ENCODE assay signal across 8 cellular contexts in genomic region chr7:105521731-105522458, GRCh38. TPM values are rescaled to one million over a fixed set of nuclear protein-coding genes. Genes with fewer than 3 reads are reported as not detected.
A peak's percentile ranks its signal among the peaks of the same experiment; 100 is the strongest.
DNase-seq lines count a peak whose midpoint lies in the region; FAIRE-seq and TF ChIP-seq lines count a peak whose summit lies in the region.

Gene PUS7 (minus strand): TSS chr7:105522271. CDS start chr7:105508512, 13,759 bp downstream.

- H3K36me3 Mint-ChIP-seq in H9 (ENCODE audit: insufficient read depth in 1 of 3, low read depth in 3 of 3): peaks cover 14 to 21% (median 21%) of the 10 kb centered on the region in 3 experiments; a peak in 6 of 7 replicates

- no peak within 1 kb of the TSS for H2BK12ac ChIP-seq in H9 (ENCODE audit: insufficient read length, low read depth, low read length)

- H3K56ac ChIP-seq in H9 (ENCODE audit: insufficient read length, low read depth, low read length): no peak within 1 kb of the TSS

- H3K4me3 ChIP-seq in MG63: peak within 1 kb of the TSS; percentile 76
- peak within 1 kb of the TSS; percentile 88 for H3K4me3 ChIP-seq in SJCRH30

- H3K9me3 Mint-ChIP-seq in H9: peaks cover 5% of the 10 kb centered on the region in 2 experiments; a peak in 2 of 5 replicates

- H2BK20ac ChIP-seq in H9 (ENCODE audit: low read depth, low read length, poor library complexity, severe bottlenecking): no peak within 1 kb of the TSS

- H3K23ac ChIP-seq in H9 (ENCODE audit: insufficient read length, low read depth, low read length): no peak within 1 kb of the TSS

- H3K27me3 Mint-ChIP-seq in H9 (ENCODE audit: low read depth): peaks cover 7% of the 10 kb centered on the region

- DNase-seq in G401 (ENCODE audit: low spot score): peak; percentile 91
- peak; percentile 93 for DNase-seq in H9
- DNase-seq in MG63: peak; percentile 88
- peak; percentile 90 to 93 for DNase-seq in SJCRH30
- DNase-seq in activated naive CD4-positive, alpha-beta T cell treated with Interleukin-2 at 50 U/mL for 16 hours: peak; percentile 83
- peak; percentile 93 to 95 for DNase-seq in frontal cortex (ENCODE audit: low spot score in 2 of 2)
- peak; percentile 31 for DNase-seq in non-pigmented ciliary epithelial cell (ENCODE audit: low read depth)
- DNase-seq in superior temporal gyrus (ENCODE audit: extremely low spot score): peak; percentile 85

- H3K27ac Mint-ChIP-seq in H9: peak within 1 kb of the TSS; percentile 95 to 99 (median 97)

- H4K20me1 ChIP-seq in H9 (ENCODE audit: control insufficient read depth, insufficient read depth, insufficient read length): no peaks in the 10 kb centered on the region

- in situ Hi-C loops in G401 (cut with HindIII; ENCODE audit: low sequenced_read_pairs): no loop called here

- H3K4me1 Mint-ChIP-seq in H9: peaks cover 11 to 14% of the 10 kb centered on the region in 2 experiments

- H3K79me2 ChIP-seq in H9 (ENCODE audit: insufficient read depth, low read length): peaks cover 19% of the 10 kb centered on the region; the same call in 1 of the 2 replicates

- H3K9me3 ChIP-seq in H9 (ENCODE audit: control insufficient read depth, low read depth, low read length) (no peaks in the 10 kb centered on the region), MG63 (no peaks in the 10 kb centered on the region; the same call in 1 of the 2 replicates), SJCRH30 (replicated peaks) (no peaks in the 10 kb centered on the region)

- H2AFZ ChIP-seq in H9 (ENCODE audit: low read length): peak within 1 kb of the TSS; percentile 95

- H3K4me1 ChIP-seq in H9 (ENCODE audit: insufficient read depth, low read length): no peaks in the 10 kb centered on the region; the same call in 1 of the 2 replicates
- no peaks in the 10 kb centered on the region for H3K4me1 ChIP-seq in SJCRH30

- H3K4me2 ChIP-seq in H9 (ENCODE audit: insufficient read depth, insufficient read length, low read length): peak within 1 kb of the TSS; percentile 78

- no peak within 1 kb of the TSS for H2BK120ac ChIP-seq in H9 (ENCODE audit: low read depth, low read length, poor library complexity, severe bottlenecking)

- peak within 1 kb of the TSS; percentile 94 for H3K14ac ChIP-seq in H9 (ENCODE audit: insufficient read depth, low read length)

- H3K4me3 Mint-ChIP-seq in H9: peak within 1 kb of the TSS; percentile 98 to 99

- FAIRE-seq in frontal cortex (lab: Jason Lieb, UNC): no peak

- H3K4ac ChIP-seq in H9 (ENCODE audit: low read depth, low read length): no peak within 1 kb of the TSS

- H4K8ac ChIP-seq in H9 (replicated peaks; ENCODE audit: insufficient read length, low read depth, low read length): no peak within 1 kb of the TSS

- no peak within 1 kb of the TSS for H3K27ac ChIP-seq in H9 (ENCODE audit: insufficient read length, low read depth, low read length)
- peak within 1 kb of the TSS; percentile 79 for H3K27ac ChIP-seq in SJCRH30

- H2BK5ac ChIP-seq in H9 (ENCODE audit: insufficient read length, low read length): no peak within 1 kb of the TSS

- peak within 1 kb of the TSS; percentile 92 for H3K9ac ChIP-seq in H9 (ENCODE audit: extremely low read depth, insufficient read length, low read length)

- H4K91ac ChIP-seq in H9 (ENCODE audit: insufficient read length, low read depth, low read length): no peak within 1 kb of the TSS

- H3K36me3 ChIP-seq in MG63 (peaks cover 2% of the 10 kb centered on the region; the same call in 1 of the 2 replicates), SJCRH30 (peaks cover 16% of the 10 kb centered on the region)

- TF ChIP-seq CTCF in H9 (conservative IDR thresholded peaks at IDR 0.05): no peak

- no peaks in the 10 kb centered on the region for H3K79me1 ChIP-seq in H9 (ENCODE audit: insufficient read depth, low read depth, low read length, poor library complexity, severe bottlenecking)

- H3K27me3 ChIP-seq in H9 (ENCODE audit: insufficient read depth, low read length): no peaks in the 10 kb centered on the region
- H3K27me3 ChIP-seq in MG63: no peaks in the 10 kb centered on the region
- H3K27me3 ChIP-seq in SJCRH30: no peaks in the 10 kb centered on the region

- H3K23me2 ChIP-seq in H9 (ENCODE audit: insufficient read length, low read depth, low read length, poor library complexity, severe bottlenecking): peaks cover 8% of the 10 kb centered on the region

- no CpG with 5 or more reads among the region's 96 CpGs for WGBS in H9 (ENCODE audit: extremely low coverage, insufficient read length, low lambda C conversion rate)

- peak within 1 kb of the TSS; percentile 96 for H3K18ac ChIP-seq in H9 (ENCODE audit: insufficient read length, low read depth, low read length)

- no peak within 1 kb of the TSS; the same call in 1 of the 2 replicates for H2BK15ac ChIP-seq in H9 (ENCODE audit: low read depth, low read length)

- no peak within 1 kb of the TSS for H2AK5ac ChIP-seq in H9 (ENCODE audit: insufficient read length, low read length)

- no peak within 1 kb of the TSS for H4K5ac ChIP-seq in H9 (ENCODE audit: insufficient read length, low read depth, low read length)

- no peak within 1 kb of the TSS for H3T11ph ChIP-seq in H9 (ENCODE audit: low read length)

RNA-seq across cellular contexts. Expression of gene PUS7, which starts in this region (rescaled TPM):
- total RNA-seq in G401 (2014; rRNA removed; shearing (Covaris generic)): 34.0 and 48.9 TPM in 2 replicates
- 49.7 and 54.3 TPM in 2 replicates for total RNA-seq in H9 (2021)
- 27.4 and 28.4 TPM in 2 replicates for total RNA-seq in MG63 (2014; rRNA removed; shearing (Covaris generic); ENCODE audit: low replicate concordance)
- total RNA-seq in SJCRH30 (2014; rRNA removed; shearing (Covaris generic)): 46.4 and 52.3 TPM in 2 replicates
- total RNA-seq in frontal cortex: 19.6 TPM

Comparison
In these comparisons a context has a peak if more than half of its experiments do, and no peak if none do; other contexts are left out.
1. DNase-seq: peak in every context shown above with its lines; median percentile 94 in frontal cortex; 93 in H9; 92 in SJCRH30; 91 in G401; 88 in MG63; 85 in superior temporal gyrus; 83 in activated naive CD4-positive, alpha-beta T cell treated with Interleukin-2 at 50 U/mL for 16 hours; 31 in non-pigmented ciliary epithelial cell.